ENCODE assay signal across 9 cellular contexts in genomic region chr3:51311055-51311454, GRCh38.
DNase-seq lines count a peak whose midpoint lies in the region; ATAC-seq and TF ChIP-seq lines count a peak whose summit lies in the region.
"Had no signal": no experiment of that assay in that cellular context is flagged by ENCODE, and none has a peak within 500 bp of the region (broad histone marks: within the 10 kb centered on the region; RNA-seq: fewer than 3 reads in every experiment).

No MANE protein-coding gene starts in this region.

- no peaks in the 10 kb centered on the region for H3K36me3 Mint-ChIP-seq in HFFc6 (ENCODE audit: low read depth)

- H3K27me3 ChIP-seq in ascending aorta (no peaks in the 10 kb centered on the region), right lobe of liver (no peaks in the 10 kb centered on the region)

- peak; percentile 75 for TF ChIP-seq CTCF in HFFc6 (IDR thresholded peaks at IDR 0.05)
- peak in 2 of 3 experiments; percentile 13 to 18 for TF ChIP-seq CTCF in ascending aorta (IDR thresholded peaks at IDR 0.05)
- TF ChIP-seq CTCF in right lobe of liver (IDR thresholded peaks at IDR 0.05), result peak; percentile 29 to 45 (median 42)

- H3K36me3 ChIP-seq in ascending aorta, result no peaks in the 10 kb centered on the region
- H3K36me3 ChIP-seq in right lobe of liver, result no peaks in the 10 kb centered on the region

- H3K9me3 ChIP-seq in ascending aorta (peaks cover 0 to 6% of the 10 kb centered on the region in 2 donors), right lobe of liver (no peaks in the 10 kb centered on the region)

- H3K9me3 Mint-ChIP-seq in HFFc6, result no peaks in the 10 kb centered on the region

- H3K4me3 ChIP-seq in ascending aorta, result no peak overlapping the region
- H3K4me3 ChIP-seq in right lobe of liver, result no peak overlapping the region

- no peak overlapping the region for H3K27ac ChIP-seq in ascending aorta
- H3K27ac ChIP-seq in right lobe of liver, result no peak overlapping the region
- H3K27ac ChIP-seq in caudate nucleus (ENCODE audit: low read depth, low read length), result no peak overlapping the region

- no peak overlapping the region for H3K4me3 Mint-ChIP-seq in HFFc6
- H3K4me3 Mint-ChIP-seq: activated naive CD8-positive, alpha-beta T cell had no signal

- intact Hi-C loops in ascending aorta (cut with DNase I), result no loop called here
- intact Hi-C loops in right lobe of liver (cut with DNase I), result no loop called here

- no peaks in the 10 kb centered on the region for H3K4me1 Mint-ChIP-seq in HFFc6 (ENCODE audit: low read depth)

- H3K27ac Mint-ChIP-seq in HFFc6, result no peak overlapping the region
- H3K27ac Mint-ChIP-seq: activated naive CD8-positive, alpha-beta T cell had no signal

- 11% methylated on average over 1 of the region's 1 CpG for WGBS in right lobe of liver (ENCODE audit: insufficient coverage, low coverage, low lambda C conversion rate, missing lambda C conversion rate)

- TF ChIP-seq POLR2A in right lobe of liver (IDR thresholded peaks at IDR 0.05) (no peak), GM18505 (IDR thresholded peaks at IDR 0.05; ENCODE audit: borderline replicate concordance, extremely low read depth, insufficient read depth, insufficient read length) (no peak)

- H3K27me3 Mint-ChIP-seq in HFFc6 (ENCODE audit: insufficient read depth), result peaks cover 3% of the 10 kb centered on the region
- H3K27me3 Mint-ChIP-seq: activated naive CD8-positive, alpha-beta T cell had no signal

- DNase-seq in COLO829 (ENCODE audit: low spot score) (peak; percentile 49), HFFc6 (peak; percentile 41), ascending aorta (ENCODE audit: low spot score in 2 of 2) (no peak), right lobe of liver (no peak), caudate nucleus (lab: John Stamatoyannopoulos, UW) (no peak)

- H3K4me1 ChIP-seq in ascending aorta, result no peaks in the 10 kb centered on the region
- H3K4me1 ChIP-seq in right lobe of liver, result no peaks in the 10 kb centered on the region

- peak; percentile 50 to 62 (median 52) for ATAC-seq in right lobe of liver
- ATAC-seq in GM21515 (IDR thresholded peaks at IDR 0.05; ENCODE audit: unreplicated experiment), result no peak
- ATAC-seq in GM18505 (IDR thresholded peaks at IDR 0.05; ENCODE audit: unreplicated experiment), result no peak
- no peak for ATAC-seq in GM19351 (IDR thresholded peaks at IDR 0.05; ENCODE audit: unreplicated experiment)

Comparison
In these comparisons a context has a peak if more than half of its experiments do, and no peak if none do; other contexts are left out.
1. DNase-seq: peak in COLO829 (single experiment) and HFFc6 (single experiment); none in ascending aorta (0 of 2), right lobe of liver (0 of 3) and caudate nucleus (0 of 61).
2. CTCF ChIP-seq: peak in every context shown above with its lines; median percentile 75 in HFFc6; 42 in right lobe of liver; 16 in ascending aorta.
3. ATAC-seq: peak in right lobe of liver (4 of 4); none in GM21515 (single experiment), GM18505 (single experiment) and GM19351 (single experiment).